In the genomic region with DNA sequence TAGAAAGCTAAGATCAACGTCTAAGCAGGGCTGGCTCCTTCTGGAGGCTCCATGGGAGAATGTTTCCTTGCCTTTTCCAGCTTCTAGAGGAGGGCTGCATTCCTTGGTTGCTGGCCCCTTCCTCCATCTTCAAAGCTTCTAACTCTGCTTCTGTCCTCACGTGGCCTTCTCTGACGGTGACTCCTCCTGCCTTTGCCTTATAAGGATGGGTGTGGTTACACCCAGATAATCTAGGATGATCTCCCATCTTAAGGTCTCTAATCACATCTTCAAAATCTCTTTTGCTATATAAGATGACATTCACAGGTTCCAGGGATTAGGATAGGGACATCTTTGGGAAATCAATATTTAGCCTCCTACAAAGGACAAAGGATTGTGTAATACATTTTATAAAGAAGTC, we compare ENCODE assay signal across 11 cellular contexts. TPM values are rescaled to one million over a fixed set of nuclear protein-coding genes. Genes with fewer than 3 reads are reported as not detected.
DNase-seq lines count a peak whose midpoint lies in the region; ATAC-seq and TF ChIP-seq lines count a peak whose summit lies in the region.
"Had no signal": no experiment of that assay in that cellular context is flagged by ENCODE, and none has a peak within 500 bp of the region (broad histone marks: within the 10 kb centered on the region; RNA-seq: fewer than 3 reads in every experiment).

No MANE protein-coding gene starts in this region.

- H3K79me2 ChIP-seq in Karpas-422 (ENCODE audit: low read length), result peaks cover 17% of the 10 kb centered on the region

- no peak overlapping the region for H3K4me3 ChIP-seq in CD8-positive, alpha-beta memory T cell (ENCODE audit: low read length)
- H3K4me3 ChIP-seq in Karpas-422 (ENCODE audit: low read length), result peak overlapping the region; percentile 64; the same call in 1 of the 2 replicates
- H3K4me3 ChIP-seq in gastrocnemius medialis, result no peak overlapping the region

- in situ Hi-C loops in gastrocnemius medialis (cut with MboI; ENCODE audit: low sequenced_read_pairs in 4 of 4), result no loop called here

- peaks cover 6% of the 10 kb centered on the region for H3K36me3 ChIP-seq in CD8-positive, alpha-beta memory T cell (ENCODE audit: insufficient read depth, low read length)
- H3K36me3 ChIP-seq in Karpas-422 (ENCODE audit: insufficient read depth, low read length), result no peaks in the 10 kb centered on the region
- no peaks in the 10 kb centered on the region for H3K36me3 ChIP-seq in gastrocnemius medialis

- CTCF ChIA-PET in CD8-positive, alpha-beta memory T cell (lab: Charles Lee), result interaction anchor here (1.0 kb wide), 1 partner anchor 58 kb away, joined by 3 read pairs; no protein-coding TSS in a partner anchor

- no peak for TF ChIP-seq POLR2A in gastrocnemius medialis (IDR thresholded peaks at IDR 0.05)

- POLR2A ChIA-PET in CD8-positive, alpha-beta memory T cell (lab: Charles Lee), result no interaction called here

- H3K27me3 Mint-ChIP-seq in CD8-positive, alpha-beta memory T cell, result peaks cover 0 to 9% of the 10 kb centered on the region in 2 donors
- no peaks in the 10 kb centered on the region for H3K27me3 Mint-ChIP-seq in activated naive CD8-positive, alpha-beta T cell
- H3K27me3 Mint-ChIP-seq in nephron (ENCODE audit: low read depth), result no peaks in the 10 kb centered on the region

- TF ChIP-seq CTCF in nephron (IDR thresholded peaks at IDR 0.05; ENCODE audit: unreplicated experiment in 3 of 3) (no peak), gastrocnemius medialis (IDR thresholded peaks at IDR 0.05 in 4 of 5, conservative IDR thresholded peaks at IDR 0.05 in 1 of 5) (no peak)

- 0 out of 2 replicates have a peak overlapping the region, but pooled peaks have one; percentile 12 for H3K9ac ChIP-seq in Karpas-422 (ENCODE audit: low read length)

- peaks cover 31 to 47% (median 37%) of the 10 kb centered on the region in 3 donors for H3K4me1 Mint-ChIP-seq in CD8-positive, alpha-beta memory T cell
- peaks cover 28% of the 10 kb centered on the region for H3K4me1 Mint-ChIP-seq in activated naive CD8-positive, alpha-beta T cell (ENCODE audit: low read depth)
- H3K4me1 Mint-ChIP-seq in nephron, result peaks cover 13% of the 10 kb centered on the region

- no peak for ATAC-seq in GM21367 (IDR thresholded peaks at IDR 0.05; ENCODE audit: unreplicated experiment)
- ATAC-seq in gastrocnemius medialis, result no peak
- ATAC-seq in HG03108 (IDR thresholded peaks at IDR 0.05; ENCODE audit: unreplicated experiment), result no peak

- H3K27ac Mint-ChIP-seq in CD8-positive, alpha-beta memory T cell, result peak overlapping the region in 5 of 8 donors; percentile 1 to 59 (median 35)
- peak overlapping the region; percentile 10 for H3K27ac Mint-ChIP-seq in activated naive CD8-positive, alpha-beta T cell
- no peak overlapping the region for H3K27ac Mint-ChIP-seq in nephron

- H3K4me2 ChIP-seq in Karpas-422 (ENCODE audit: low read depth, low read length, poor library complexity, severe bottlenecking), result peak overlapping the region; percentile 56

- peaks cover 0 to 34% (median 0%) of the 10 kb centered on the region in 3 donors for H3K36me3 Mint-ChIP-seq in CD8-positive, alpha-beta memory T cell
- H3K36me3 Mint-ChIP-seq in activated naive CD8-positive, alpha-beta T cell, result no peaks in the 10 kb centered on the region
- peaks cover 28% of the 10 kb centered on the region for H3K36me3 Mint-ChIP-seq in nephron (ENCODE audit: low read depth)

- no peak overlapping the region for H3K27ac ChIP-seq in CD8-positive, alpha-beta memory T cell (ENCODE audit: low read depth, low read length)
- H3K27ac ChIP-seq in Karpas-422 (ENCODE audit: low read length), result peak overlapping the region; percentile 35; the same call in 1 of the 2 replicates
- no peak overlapping the region for H3K27ac ChIP-seq in gastrocnemius medialis
- H3K27ac ChIP-seq: SK-N-MC had no signal

- no peaks in the 10 kb centered on the region for H3K27me3 ChIP-seq in CD8-positive, alpha-beta memory T cell (ENCODE audit: insufficient read depth, low read length, poor library complexity, severe bottlenecking)
- H3K27me3 ChIP-seq in Karpas-422 (ENCODE audit: low read length) (no peaks in the 10 kb centered on the region), gastrocnemius medialis (no peaks in the 10 kb centered on the region)

- no peaks in the 10 kb centered on the region for H3K9me2 ChIP-seq in Karpas-422 (replicated peaks; ENCODE audit: insufficient read depth, low read length)

- no peaks in the 10 kb centered on the region for H3K9me3 Mint-ChIP-seq in CD8-positive, alpha-beta memory T cell
- no peaks in the 10 kb centered on the region for H3K9me3 Mint-ChIP-seq in activated naive CD8-positive, alpha-beta T cell (ENCODE audit: low read depth)
- peaks cover 28% of the 10 kb centered on the region for H3K9me3 Mint-ChIP-seq in nephron

- no peaks in the 10 kb centered on the region for H3K9me3 ChIP-seq in CD8-positive, alpha-beta memory T cell (ENCODE audit: low read length)
- no peaks in the 10 kb centered on the region for H3K9me3 ChIP-seq in Karpas-422 (ENCODE audit: low read length)
- no peaks in the 10 kb centered on the region for H3K9me3 ChIP-seq in gastrocnemius medialis

- peak overlapping the region; percentile 82 to 91 (median 87) for H3K4me3 Mint-ChIP-seq in CD8-positive, alpha-beta memory T cell
- peak overlapping the region; percentile 89 for H3K4me3 Mint-ChIP-seq in activated naive CD8-positive, alpha-beta T cell
- peak overlapping the region; percentile 89 to 90 (median 90) for H3K4me3 Mint-ChIP-seq in nephron

- peaks cover 23% of the 10 kb centered on the region for H3K4me1 ChIP-seq in CD8-positive, alpha-beta memory T cell (ENCODE audit: insufficient read depth, low read length)
- peaks cover 31% of the 10 kb centered on the region for H3K4me1 ChIP-seq in Karpas-422 (ENCODE audit: low read length)
- H3K4me1 ChIP-seq in gastrocnemius medialis, result peaks cover 8 to 28% of the 10 kb centered on the region in 2 donors

- intact Hi-C loops in gastrocnemius medialis (cut with DNase I; ENCODE audit: low total_unique reads), result loop anchor here (5.0 to 10.0 kb wide), 3 partner anchors 130 to 947 kb away; a partner anchor contains a TSS

- no peak for DNase-seq in CD8-positive, alpha-beta memory T cell
- DNase-seq in Karpas-422 (peak; percentile 50), gastrocnemius medialis (no peak), GM19240 (ENCODE audit: insufficient read length, low spot score) (no peak)
- DNase-seq: NCI-H1105 treated with DMSO at 0.1 percent for 48 hours, NCI-H524 had no signal

- H4K20me1 ChIP-seq in Karpas-422 (ENCODE audit: insufficient read depth, low read depth, low read length), result peaks cover 22% of the 10 kb centered on the region; the same call in 1 of the 2 replicates

- no peak overlapping the region for H2AFZ ChIP-seq in Karpas-422 (ENCODE audit: low read length)

RNA-seq across cellular contexts. Expression of a gene that starts 1.6 kb away (rescaled TPM):
- 10 to 100 TPM; 36.2 to 38.3 TPM for total RNA-seq in CD8-positive, alpha-beta memory T cell
- 36.9 TPM for polyA plus RNA-seq in CD8-positive, alpha-beta memory T cell
- total RNA-seq in Karpas-422 (2014; rRNA removed; shearing (Covaris generic); ENCODE audit: low replicate concordance), result 29.1 and 55.4 TPM in 2 replicates
- 10 to 100 TPM; 48.4 to 61.5 (median 52.8) TPM for total RNA-seq in gastrocnemius medialis

RNA-seq across cellular contexts. Expression of a gene that starts 49.7 kb away (rescaled TPM):
- under 1 TPM; 0.09 to 0.15 TPM for total RNA-seq in CD8-positive, alpha-beta memory T cell
- 0.08 TPM for polyA plus RNA-seq in CD8-positive, alpha-beta memory T cell
- total RNA-seq in Karpas-422 (2014; rRNA removed; shearing (Covaris generic); ENCODE audit: low replicate concordance), result not detected in 2 replicates
- total RNA-seq in gastrocnemius medialis, result not detected

Comparison
In these comparisons a context has a peak if more than half of its experiments do, and no peak if none do; other contexts are left out.
1. H3K27ac Mint-ChIP-seq: peak in CD8-positive, alpha-beta memory T cell (5 of 8) and activated naive CD8-positive, alpha-beta T cell (single experiment); none in nephron (0 of 3).
2. Peak in every context shown above with its lines, with median percentiles within 50 percentile points of each other: H3K4me3 Mint-ChIP-seq.